11 cellular contexts compared by ENCODE assay signal in the genomic region with DNA sequence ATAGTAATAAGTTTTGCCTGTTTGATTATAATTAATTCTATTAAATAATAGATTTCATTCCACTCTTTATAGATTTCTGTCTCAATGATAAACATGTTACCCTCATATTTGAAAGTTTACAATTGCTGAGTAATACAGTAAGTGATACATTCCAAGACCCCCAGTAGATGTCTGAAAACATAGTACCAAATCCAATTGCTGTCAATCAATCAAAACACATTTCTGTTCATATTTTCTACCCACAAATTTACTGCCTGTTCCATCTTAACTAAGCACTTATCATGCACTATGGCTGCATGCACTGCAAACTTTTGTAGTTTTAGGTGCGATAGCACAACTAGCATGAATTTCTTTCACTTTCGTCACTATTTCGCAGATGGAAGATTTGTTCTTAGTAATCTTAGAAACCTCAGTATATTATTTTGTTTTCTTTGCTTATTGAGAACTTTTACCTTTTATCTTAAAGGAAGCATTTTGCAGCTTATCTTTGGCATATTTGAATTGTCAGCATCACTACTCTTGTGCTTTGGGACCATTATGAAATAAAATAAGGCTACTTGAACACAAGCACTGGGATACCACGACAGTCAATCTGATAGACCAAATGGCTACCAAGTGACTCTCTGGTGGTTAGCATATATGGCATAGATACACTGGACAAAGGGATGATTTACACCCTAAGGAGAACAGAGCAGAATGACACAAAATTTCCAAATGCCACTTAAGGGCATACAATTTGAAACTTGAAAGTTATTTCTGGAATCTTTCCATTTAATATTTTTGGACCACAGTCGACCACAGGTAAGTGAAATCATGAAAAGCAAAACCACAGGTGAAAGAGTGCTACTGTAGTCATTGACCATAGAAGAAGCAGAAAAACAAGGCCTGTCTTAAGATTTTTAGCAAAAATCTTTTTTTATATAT.
DNase-seq lines count a peak whose midpoint lies in the region; ATAC-seq and TF ChIP-seq lines count a peak whose summit lies in the region.
"Had no signal": no experiment of that assay in that cellular context is flagged by ENCODE, and none has a peak within 500 bp of the region (broad histone marks: within the 10 kb centered on the region; RNA-seq: fewer than 3 reads in every experiment).

No MANE protein-coding gene starts in this region.

- H3K4me3 ChIP-seq in GM12865 (ENCODE audit: low read depth, low read length) (no peak overlapping the region; the same call in 1 of the 2 replicates), HL-60 (replicated peaks; ENCODE audit: insufficient read depth, low read length) (no peak overlapping the region), aorta (ENCODE audit: low read length in 2 of 2) (no peak overlapping the region), thyroid gland (replicated peaks in 1 of 3) (no peak overlapping the region)
- H3K4me3 ChIP-seq: hepatocyte had no signal

- H3K4me1 ChIP-seq in aorta (ENCODE audit: control insufficient read depth in 1 of 2, insufficient read depth in 2 of 2, low read length in 2 of 2): no peaks in the 10 kb centered on the region
- no peaks in the 10 kb centered on the region for H3K4me1 ChIP-seq in thyroid gland

- H3K27me3 ChIP-seq in HL-60 (ENCODE audit: insufficient read depth, poor library complexity, severe bottlenecking) (no peaks in the 10 kb centered on the region), aorta (ENCODE audit: control insufficient read depth in 1 of 2, insufficient read depth in 2 of 2, low read length in 1 of 2) (no peaks in the 10 kb centered on the region), thyroid gland (no peaks in the 10 kb centered on the region)
- H3K27me3 ChIP-seq: hepatocyte had no signal

- no peak for TF ChIP-seq POLR2A in thyroid gland (IDR thresholded peaks at IDR 0.05)

- DNase-seq in GM12865 (ENCODE audit: low read depth): peak; percentile 53
- DNase-seq in HL-60 (ENCODE audit: low read depth in 1 of 2, low spot score in 1 of 2): no peak
- no peak for DNase-seq in aorta
- no peak for DNase-seq in sciatic nerve (ENCODE audit: low spot score)
- DNase-seq in cerebellar cortex (ENCODE audit: low spot score): no peak
- no peak for DNase-seq in thyroid gland
- DNase-seq: GOT3, NCI-H146 had no signal

- H3K36me3 ChIP-seq in aorta (ENCODE audit: control insufficient read depth in 1 of 2, insufficient read depth in 2 of 2, low read length in 1 of 2): no peaks in the 10 kb centered on the region
- no peaks in the 10 kb centered on the region for H3K36me3 ChIP-seq in thyroid gland

- WGBS in aorta, 2 donors: 86 to 90% methylated on average over 5 of the region's 5 CpGs
- WGBS in thyroid gland, 2 donors: 86 to 92% methylated on average over 5 of the region's 5 CpGs

- ATAC-seq in GM19351 (IDR thresholded peaks at IDR 0.05; ENCODE audit: unreplicated experiment): peak; percentile 84
- peak; percentile 88 for ATAC-seq in HG02852 (IDR thresholded peaks at IDR 0.05; ENCODE audit: unreplicated experiment)
- ATAC-seq in aorta (ENCODE audit: low FRiP score): no peak
- no peak for ATAC-seq in sciatic nerve

- TF ChIP-seq CTCF in GM12865 (IDR thresholded peaks at IDR 0.05; ENCODE audit: insufficient read depth, low read depth, low read length, missing control alignments) (no peak), HL-60 (IDR thresholded peaks at IDR 0.05; ENCODE audit: insufficient read depth, low read length) (no peak), thyroid gland (IDR thresholded peaks at IDR 0.05) (no peak)

- peak overlapping the region; percentile 62; the same call in 1 of the 2 replicates for H3K27ac ChIP-seq in HL-60 (replicated peaks)
- H3K27ac ChIP-seq in aorta (ENCODE audit: low read depth in 1 of 2, low read length in 2 of 2): no peak overlapping the region
- H3K27ac ChIP-seq in thyroid gland: no peak overlapping the region

- H3K9me3 ChIP-seq in aorta (ENCODE audit: control insufficient read depth, low read length) (no peaks in the 10 kb centered on the region), thyroid gland (no peaks in the 10 kb centered on the region)

- intact Hi-C loops in aorta (cut with DNase I) (no loop called here), sciatic nerve (cut with DNase I) (no loop called here), thyroid gland (cut with DNase I) (no loop called here)

Comparison
In these comparisons a context has a peak if more than half of its experiments do, and no peak if none do; other contexts are left out.
1. ATAC-seq: peak in GM19351 (single experiment) and HG02852 (single experiment); none in aorta (single experiment) and sciatic nerve (single experiment).